In genomic region chr13:76992548-76993001, GRCh38 we compare ENCODE assay signal across 9 cellular contexts. TPM values are rescaled to one million over a fixed set of nuclear protein-coding genes. Genes with fewer than 3 reads are reported as not detected.
DNase-seq lines count a peak whose midpoint lies in the region; ATAC-seq and TF ChIP-seq lines count a peak whose summit lies in the region.
"Had no signal": no experiment of that assay in that cellular context is flagged by ENCODE, and none has a peak within 500 bp of the region (broad histone marks: within the 10 kb centered on the region; RNA-seq: fewer than 3 reads in every experiment).

No MANE protein-coding gene starts in this region.

- ATAC-seq in HG03280 (IDR thresholded peaks at IDR 0.05; ENCODE audit: unreplicated experiment), result peak; percentile 1
- ATAC-seq in WTC11, result peak; percentile 4
- ATAC-seq in GM19463 (IDR thresholded peaks at IDR 0.05; ENCODE audit: unreplicated experiment), result no peak

- CTCF ChIA-PET in WTC11 (lab: Charles Lee), result interaction anchor here (0.6 to 3.4 kb wide), 5 partner anchors 8 to 108 kb away, joined by 3 to 19 read pairs (median 3); no protein-coding TSS in a partner anchor

- peak overlapping the region; percentile 84 for H3K9ac ChIP-seq in muscle layer of colon (ENCODE audit: low read length)

- H3K36me3 ChIP-seq in muscle layer of colon (ENCODE audit: insufficient read depth, low read length), result no peaks in the 10 kb centered on the region

- H3K36me3 Mint-ChIP-seq in WTC11 (peaks cover 11% of the 10 kb centered on the region), type B pancreatic cell (peaks cover 8% of the 10 kb centered on the region)

- H3K9me3 Mint-ChIP-seq in WTC11 (no peaks in the 10 kb centered on the region), type B pancreatic cell (no peaks in the 10 kb centered on the region)

- H3K4me1 Mint-ChIP-seq in WTC11 (peaks cover 17% of the 10 kb centered on the region), type B pancreatic cell (ENCODE audit: unreplicated experiment) (peaks cover 17% of the 10 kb centered on the region)

- POLR2A ChIA-PET in WTC11 (lab: Charles Lee), result interaction anchor here (1.8 kb wide), 1 partner anchor 9 kb away, joined by 5 read pairs; no protein-coding TSS in a partner anchor

- DNase-seq in ELR (ENCODE audit: low read depth), result peak; percentile 40
- peak; percentile 29 for DNase-seq in WTC11 (ENCODE audit: low spot score)
- no peak for DNase-seq in epithelial cell of prostate (ENCODE audit: low read depth, low spot score)
- no peak for DNase-seq in type B pancreatic cell (ENCODE audit: extremely low spot score, unreplicated experiment)
- no peak for DNase-seq in SHP77 (lab: John Stamatoyannopoulos, UW)

- H3K4me1 ChIP-seq in muscle layer of colon (ENCODE audit: insufficient read depth, low read length), result peaks cover 9% of the 10 kb centered on the region

- H3K4me3 Mint-ChIP-seq in WTC11 (peak overlapping the region; percentile 99), type B pancreatic cell (peak overlapping the region; percentile 98)

- no peaks in the 10 kb centered on the region for H3K27me3 ChIP-seq in muscle layer of colon (ENCODE audit: control insufficient read depth in 1 of 2, insufficient read depth in 2 of 2, low read length in 2 of 2)

- H3K4me3 ChIP-seq in muscle layer of colon (ENCODE audit: low read depth in 1 of 2, low read length in 2 of 2), result peak overlapping the region; percentile 84 to 86

- TF ChIP-seq CTCF in WTC11 (IDR thresholded peaks at IDR 0.05), result no peak
- TF ChIP-seq CTCF in type B pancreatic cell (conservative IDR thresholded peaks at IDR 0.05), result no peak

- H3K27ac ChIP-seq in epithelial cell of prostate (peak overlapping the region; percentile 78), muscle layer of colon (ENCODE audit: low read depth, low read length) (peak overlapping the region; percentile 84)

- H3K9me3 ChIP-seq in muscle layer of colon (ENCODE audit: low read length), result no peaks in the 10 kb centered on the region

- peak overlapping the region; percentile 97 for H3K27ac Mint-ChIP-seq in WTC11
- peak overlapping the region; percentile 94 for H3K27ac Mint-ChIP-seq in type B pancreatic cell

- 0 out of 2 replicates have a peak, but pooled peaks cover 4% of the 10 kb centered on the region for H3K27me3 Mint-ChIP-seq in WTC11 (ENCODE audit: low read depth)
- H3K27me3 Mint-ChIP-seq in type B pancreatic cell, result no peaks in the 10 kb centered on the region

TF ChIP-seq in WTC11, 78 proteins besides CTCF, POLR2A, EP300 and RAD21:
- TF ChIP-seq FOXK1 (CRISPR knock-in tag; IDR thresholded peaks at IDR 0.05) (no peak), FOXP1 (CRISPR knock-in tag; IDR thresholded peaks at IDR 0.05; ENCODE audit: borderline replicate concordance) (no peak), ETV6 (CRISPR knock-in tag; IDR thresholded peaks at IDR 0.05) (no peak), ZSCAN18 (CRISPR knock-in tag; IDR thresholded peaks at IDR 0.05) (no peak), ZNF416 (CRISPR knock-in tag; IDR thresholded peaks at IDR 0.05) (no peak), ERG (CRISPR knock-in tag; IDR thresholded peaks at IDR 0.05) (no peak), NR1H2 (CRISPR knock-in tag; IDR thresholded peaks at IDR 0.05) (no peak), E2F5 (CRISPR knock-in tag; IDR thresholded peaks at IDR 0.05) (no peak)

RNA-seq across cellular contexts. Expression of gene CLN5, which starts 0.7 kb away (rescaled TPM):
- total RNA-seq in WTC11 (2021) (9.2 to 11.9 TPM (median 9.3 TPM) in 3 replicates), type B pancreatic cell (ENCODE audit: low replicate concordance) (24.9 and 25.6 TPM in 2 replicates)

RNA-seq across cellular contexts. Expression of gene FBXL3, which starts 34.4 kb away (rescaled TPM):
- total RNA-seq in WTC11 (2021) (9.9 to 10.4 TPM (median 9.9 TPM) in 3 replicates), type B pancreatic cell (ENCODE audit: low replicate concordance) (28.7 and 36.6 TPM in 2 replicates)

RNA-seq across cellular contexts. Expression of gene ACOD1, which starts 44.3 kb away (rescaled TPM):
- not detected in 3 replicates for total RNA-seq in WTC11 (2021)
- total RNA-seq in type B pancreatic cell (ENCODE audit: low replicate concordance), result not detected in 2 replicates
- total RNA-seq: subcutaneous adipose tissue had no signal

Comparison
In these comparisons a context has a peak if more than half of its experiments do, and no peak if none do; other contexts are left out.
1. DNase-seq: peak in ELR (single experiment) and WTC11 (single experiment); none in epithelial cell of prostate (single experiment), type B pancreatic cell (single experiment) and SHP77 (0 of 2).